Comparison of ENCODE assay signal across 9 cellular contexts in the genomic region with DNA sequence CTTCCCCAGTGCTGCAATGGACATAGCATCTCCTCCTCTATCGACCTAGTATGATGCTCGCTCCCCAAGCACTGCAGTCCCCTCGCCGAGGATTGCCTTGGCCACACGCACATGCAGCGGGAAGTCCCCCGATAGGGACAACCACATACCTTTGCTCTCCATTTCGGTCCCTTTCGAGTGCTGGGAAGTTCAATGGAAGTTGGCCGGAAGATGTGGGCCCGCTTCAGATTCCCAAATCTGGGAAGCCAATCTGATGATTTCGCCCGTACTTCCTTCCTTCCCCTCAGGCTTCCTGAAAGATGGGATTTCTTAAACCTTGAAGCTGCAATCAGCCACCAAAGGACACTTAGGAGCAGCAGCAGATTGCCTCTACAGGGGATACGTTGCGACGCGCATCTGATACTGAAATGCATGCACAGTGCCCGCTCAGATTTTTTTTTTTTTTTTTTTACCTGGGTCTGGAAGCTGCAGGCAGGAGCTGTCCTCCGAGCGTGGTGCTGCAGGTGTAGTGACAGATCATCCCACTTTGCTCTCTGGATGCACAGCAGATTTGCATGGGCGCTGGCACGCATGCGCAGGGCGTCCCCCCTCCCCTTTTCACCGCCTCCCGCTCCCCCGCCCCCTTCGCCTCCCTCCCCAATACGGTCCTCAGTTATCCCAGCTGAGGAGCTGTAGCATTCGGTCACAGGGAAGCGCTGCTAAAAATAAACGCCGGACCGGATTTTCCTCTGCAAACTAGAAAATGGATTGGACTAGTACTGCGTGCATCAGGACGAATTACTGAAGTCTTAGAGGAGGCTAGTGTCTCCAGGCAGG. TPM values are rescaled to one million over a fixed set of nuclear protein-coding genes. Genes with fewer than 3 reads are reported as not detected.
DNase-seq lines count a peak whose midpoint lies in the region; ATAC-seq and TF ChIP-seq lines count a peak whose summit lies in the region.
"Had no signal": no experiment of that assay in that cellular context is flagged by ENCODE, and none has a peak within 500 bp of the region (broad histone marks: within the 10 kb centered on the region; RNA-seq: fewer than 3 reads in every experiment).

A gene (minus strand): TSS at position 510 of the 816 bp plus-strand sequence.

- H3K4me3 Mint-ChIP-seq in activated CD8-positive, alpha-beta memory T cell treated with anti-CD3 and anti-CD28 coated beads, Interleukin-2, amount 10 ng/mL, durations not matched to agents 7 days and 5 days: no peak within 1 kb of the TSS
- H3K4me3 Mint-ChIP-seq: T-cell had no signal

- H3K4me1 Mint-ChIP-seq in activated CD8-positive, alpha-beta memory T cell treated with anti-CD3 and anti-CD28 coated beads, Interleukin-2, amount 10 ng/mL, durations not matched to agents 7 days and 5 days: no peaks in the 10 kb centered on the region

- H3K4me3 ChIP-seq in dorsolateral prefrontal cortex (peak within 1 kb of the TSS; percentile 48 to 80 (median 66)), lower lobe of right lung (peak within 1 kb of the TSS; percentile 33), testis (peak within 1 kb of the TSS; percentile 2 to 26)

- no peaks in the 10 kb centered on the region for H3K36me3 ChIP-seq in lower lobe of right lung
- H3K36me3 ChIP-seq in testis (ENCODE audit: low read depth, missing control alignments): no peaks in the 10 kb centered on the region

- H3K9me3 ChIP-seq in lower lobe of right lung: no peaks in the 10 kb centered on the region
- no peaks in the 10 kb centered on the region for H3K9me3 ChIP-seq in testis

- peak; percentile 49 for DNase-seq in activated CD8-positive, alpha-beta memory T cell treated with anti-CD3 and anti-CD28 coated beads, Interleukin-2, amount 50 U/mL, for 48 hours
- DNase-seq in activated CD8-positive, alpha-beta memory T cell treated with anti-CD3 and anti-CD28 coated beads, Interleukin-2, amount 10 ng/mL, durations not matched to agents 7 days and 5 days: no peak
- peak; percentile 72 for DNase-seq in NCI-H82 treated with DMSO at 0.1 percent for 48 hours (lab: John Stamatoyannopoulos, UW; ENCODE audit: unreplicated experiment)
- DNase-seq in dorsolateral prefrontal cortex: peak; percentile 74 to 95 (median 85)
- peak; percentile 61 for DNase-seq in lower lobe of right lung
- peak; percentile 76 for DNase-seq in testis

- CTCF ChIA-PET in activated CD8-positive, alpha-beta memory T cell treated with anti-CD3 and anti-CD28 coated beads, Interleukin-2, amount 10 ng/mL, durations not matched to agents 7 days and 5 days (lab: Charles Lee): no interaction called here

- no peaks in the 10 kb centered on the region for H3K4me1 ChIP-seq in lower lobe of right lung
- peaks cover 3% of the 10 kb centered on the region for H3K4me1 ChIP-seq in testis

- peaks cover 12% of the 10 kb centered on the region for H3K27me3 Mint-ChIP-seq in activated CD8-positive, alpha-beta memory T cell treated with anti-CD3 and anti-CD28 coated beads, Interleukin-2, amount 10 ng/mL, durations not matched to agents 7 days and 5 days

- no peaks in the 10 kb centered on the region for H3K9me3 Mint-ChIP-seq in activated CD8-positive, alpha-beta memory T cell treated with anti-CD3 and anti-CD28 coated beads, Interleukin-2, amount 10 ng/mL, durations not matched to agents 7 days and 5 days (ENCODE audit: low read depth)

- H3K27me3 ChIP-seq in dorsolateral prefrontal cortex (peaks cover 0 to 8% (median 0%) of the 10 kb centered on the region in 45 donors), lower lobe of right lung (ENCODE audit: low read depth) (no peaks in the 10 kb centered on the region), testis (no peaks in the 10 kb centered on the region)

- H3K27ac Mint-ChIP-seq in activated CD8-positive, alpha-beta memory T cell treated with anti-CD3 and anti-CD28 coated beads, Interleukin-2, amount 10 ng/mL, durations not matched to agents 7 days and 5 days: no peak within 1 kb of the TSS
- H3K27ac Mint-ChIP-seq: T-cell had no signal

- H3K27ac ChIP-seq in dorsolateral prefrontal cortex (peak within 1 kb of the TSS in 50 of 59 donors; percentile 28 to 87 (median 73)), lower lobe of right lung (no peak within 1 kb of the TSS), testis (no peak within 1 kb of the TSS)

- TF ChIP-seq CTCF in dorsolateral prefrontal cortex (IDR thresholded peaks at IDR 0.05 in 54 of 56, conservative IDR thresholded peaks at IDR 0.05 in 2 of 56; ENCODE audit: low read depth in 1 of 56, partially characterized antibody in 56 of 56) (peak in 10 of 56 donors; percentile 7 to 29 (median 15)), lower lobe of right lung (IDR thresholded peaks at IDR 0.05) (no peak), testis (IDR thresholded peaks at IDR 0.05) (no peak)

- 1 to 2% methylated on average over 26 to 35 of the region's 36 CpGs for WGBS in testis, 2 donors

- intact Hi-C loops in dorsolateral prefrontal cortex (cut with DNase I) (loop anchor here in 1 of 2 donors (5.0 kb wide), 1 partner anchor 155 kb away; no protein-coding TSS in a partner anchor), lower lobe of right lung (cut with DNase I) (no loop called here), testis (cut with DNase I; ENCODE audit: low total_unique reads) (no loop called here)

- ATAC-seq in activated CD8-positive, alpha-beta memory T cell treated with anti-CD3 and anti-CD28 coated beads, Interleukin-2, amount 10 ng/mL, durations not matched to agents 7 days and 5 days: no peak
- ATAC-seq in lower lobe of right lung (peak; percentile 71 to 81), HG02981 (IDR thresholded peaks at IDR 0.05; ENCODE audit: unreplicated experiment) (no peak), HG02763 (IDR thresholded peaks at IDR 0.05; ENCODE audit: unreplicated experiment) (no peak)
- ATAC-seq: T-cell had no signal

- H3K36me3 Mint-ChIP-seq in activated CD8-positive, alpha-beta memory T cell treated with anti-CD3 and anti-CD28 coated beads, Interleukin-2, amount 10 ng/mL, durations not matched to agents 7 days and 5 days: no peaks in the 10 kb centered on the region
- H3K36me3 Mint-ChIP-seq: T-cell had no signal

- no peak for TF ChIP-seq POLR2A in testis (IDR thresholded peaks at IDR 0.05)

RNA-seq across cellular contexts. Expression of the gene that starts here (rescaled TPM):
- not detected for total RNA-seq in activated CD8-positive, alpha-beta memory T cell treated with anti-CD3 and anti-CD28 coated beads, Interleukin-2, amount 10 ng/mL, durations not matched to agents 7 days and 5 days
- total RNA-seq in dorsolateral prefrontal cortex (100 to 1,000 TPM in 109 of 120 experiments, 10 to 100 TPM in 11; 53.8 to 245 (median 175) TPM), lower lobe of right lung (3.9 TPM), testis (1 to 10 TPM; 2.3 to 3.0 TPM)
- 3.3 TPM for polyA plus RNA-seq in testis (ENCODE audit: insufficient read depth, low read depth, low replicate concordance)

Comparison
In these comparisons a context has a peak if more than half of its experiments do, and no peak if none do; other contexts are left out.
1. RNA of the gene that starts here (total RNA-seq): 53.8 to 245 TPM in dorsolateral prefrontal cortex; 3.9 TPM in lower lobe of right lung (single experiment), 2.3 to 3.0 TPM in testis and not detected in activated CD8-positive, alpha-beta memory T cell treated with anti-CD3 and anti-CD28 coated beads, Interleukin-2, amount 10 ng/mL, durations not matched to agents 7 days and 5 days; every median in the first group is over 10 times any median in the second.
2. ATAC-seq: peak in lower lobe of right lung (2 of 2); none in activated CD8-positive, alpha-beta memory T cell treated with anti-CD3 and anti-CD28 coated beads, Interleukin-2, amount 10 ng/mL, durations not matched to agents 7 days and 5 days (single experiment), HG02981 (single experiment) and HG02763 (single experiment).
3. H3K27ac ChIP-seq: peak in dorsolateral prefrontal cortex (50 of 59); none in lower lobe of right lung (single experiment) and testis (0 of 2).
4. H3K4me3 ChIP-seq: peak in every context shown above with its lines; median percentile 66 in dorsolateral prefrontal cortex; 33 in lower lobe of right lung; 14 in testis.